In the genomic region with DNA sequence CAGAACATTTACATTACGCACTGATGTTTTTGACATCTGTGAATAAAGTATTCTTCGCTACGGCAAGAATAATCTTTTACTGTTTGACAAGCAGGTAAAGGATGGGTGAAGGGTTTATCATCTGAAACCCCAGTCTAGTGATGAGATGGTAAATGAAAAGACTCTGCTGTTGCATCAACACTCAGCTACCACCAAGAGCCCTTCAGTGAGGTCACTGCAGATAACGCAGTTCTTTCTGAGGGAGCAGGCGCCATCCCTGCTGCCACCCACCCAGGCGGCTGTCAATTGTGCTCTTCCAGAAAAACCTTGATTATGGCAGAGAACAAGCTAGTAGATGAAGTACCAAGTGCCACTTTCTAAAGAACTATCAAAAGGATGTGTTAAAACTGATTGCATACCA, we compare ENCODE assay signal across 22 cellular contexts. TPM values are rescaled to one million over a fixed set of nuclear protein-coding genes. Genes with fewer than 3 reads are reported as not detected.
A peak's percentile ranks its signal among the peaks of the same experiment; 100 is the strongest.
DNase-seq lines count a peak whose midpoint lies in the region; ATAC-seq and TF ChIP-seq lines count a peak whose summit lies in the region.
"Had no signal": no experiment of that assay in that cellular context is flagged by ENCODE, and none has a peak within 500 bp of the region (broad histone marks: within the 10 kb centered on the region; RNA-seq: fewer than 3 reads in every experiment).

No MANE protein-coding gene starts in this region.

- no peak overlapping the region for H3K4me3 ChIP-seq in right cardiac atrium (ENCODE audit: low read length)
- H3K4me3 ChIP-seq in heart left ventricle, result no peak overlapping the region
- H3K4me3 ChIP-seq: GM23248, HAP-1, Peyer's patch, SJSA1 had no signal

- no peaks in the 10 kb centered on the region for H3K9me3 Mint-ChIP-seq in activated CD8-positive, alpha-beta T cell treated with anti-CD3 and anti-CD28 coated beads, Interleukin-2, amount 10 ng/mL, durations not matched to agents 7 days and 5 days (ENCODE audit: insufficient read depth)
- H3K9me3 Mint-ChIP-seq: CD14-positive monocyte, IgD-negative memory B cell had no signal

- no peak for TF ChIP-seq CTCF in heart left ventricle (IDR thresholded peaks at IDR 0.05)

- POLR2A ChIA-PET in activated CD8-positive, alpha-beta T cell treated with anti-CD3 and anti-CD28 coated beads, Interleukin-2, amount 10 ng/mL, durations not matched to agents 7 days and 5 days (lab: Charles Lee), result interaction anchor here (0.7 kb wide), 1 partner anchor 67 kb away, joined by 3 read pairs; no protein-coding TSS in a partner anchor

- CTCF ChIA-PET in activated CD8-positive, alpha-beta T cell treated with anti-CD3 and anti-CD28 coated beads, Interleukin-2, amount 10 ng/mL, durations not matched to agents 7 days and 5 days (lab: Charles Lee), result interaction anchor here (2.2 kb wide), 1 partner anchor 20 kb away, joined by 5 read pairs; no protein-coding TSS in a partner anchor

- peak; percentile 37 for DNase-seq in DMS53 (lab: John Stamatoyannopoulos, UW)
- no peak for DNase-seq in DMS53 treated with DMSO at 0.1 percent for 48 hours (lab: John Stamatoyannopoulos, UW; ENCODE audit: unreplicated experiment)
- no peak for DNase-seq in right cardiac atrium
- no peak for DNase-seq in heart left ventricle
- DNase-seq in NCI-H748 treated with DMSO at 0.1 percent for 48 hours (lab: John Stamatoyannopoulos, UW), result peak; percentile 11
- DNase-seq in activated CD8-positive, alpha-beta T cell treated with anti-CD3 and anti-CD28 coated beads, Interleukin-2, amount 10 ng/mL, durations not matched to agents 7 days and 5 days, result no peak
- no peak for DNase-seq in activated gamma-delta T cell (lab: John Stamatoyannopoulos, UW)
- DNase-seq in activated CD4-positive, alpha-beta T cell treated with anti-CD3 and anti-CD28 coated beads, Interleukin-2, amount 50 U/mL, for 4 hours, result no peak
- DNase-seq: 8988T, GF-D8, GM23248, Karpas-422, NCI-H1694 treated with DMSO at 0.1 percent for 48 hours, NCI-H524, Peyer's patch, T-helper 2 cell had no signal

- no peak overlapping the region for H3K27ac ChIP-seq in right cardiac atrium (ENCODE audit: low read length)
- no peak overlapping the region for H3K27ac ChIP-seq in heart left ventricle
- H3K27ac ChIP-seq: GM23248, Peyer's patch, SJSA1 had no signal

- peaks cover 0 to 99% (median 87%) of the 10 kb centered on the region in 9 donors for H3K36me3 ChIP-seq in heart left ventricle

- WGBS in right cardiac atrium, result 67% methylated on average over 6 of the region's 6 CpGs
- WGBS in heart left ventricle, 4 donors, result 76 to 88% (median 83%) methylated on average over 6 of the region's 6 CpGs

- intact Hi-C loops in right cardiac atrium (cut with DNase I), result no loop called here
- intact Hi-C loops in heart left ventricle (cut with DNase I), result no loop called here

- peaks cover 45% of the 10 kb centered on the region for H3K36me3 Mint-ChIP-seq in activated CD8-positive, alpha-beta T cell treated with anti-CD3 and anti-CD28 coated beads, Interleukin-2, amount 10 ng/mL, durations not matched to agents 7 days and 5 days (ENCODE audit: low read depth)

- no peaks in the 10 kb centered on the region for H3K27me3 Mint-ChIP-seq in activated CD8-positive, alpha-beta T cell treated with anti-CD3 and anti-CD28 coated beads, Interleukin-2, amount 10 ng/mL, durations not matched to agents 7 days and 5 days (ENCODE audit: low read depth)
- H3K27me3 Mint-ChIP-seq: IgD-negative memory B cell had no signal

- H3K4me1 ChIP-seq in right cardiac atrium (ENCODE audit: control insufficient read depth, insufficient read depth, low read length) (no peaks in the 10 kb centered on the region), heart left ventricle (no peaks in the 10 kb centered on the region)
- H3K4me1 ChIP-seq: Peyer's patch, SJSA1 had no signal

- H3K4me1 Mint-ChIP-seq in activated CD8-positive, alpha-beta T cell treated with anti-CD3 and anti-CD28 coated beads, Interleukin-2, amount 10 ng/mL, durations not matched to agents 7 days and 5 days (ENCODE audit: low read depth), result no peaks in the 10 kb centered on the region
- H3K4me1 Mint-ChIP-seq: CD14-positive monocyte, IgD-negative memory B cell had no signal

- ATAC-seq in right cardiac atrium (peak; percentile 45 to 60), heart left ventricle (no peak)
- no peak for ATAC-seq in activated CD8-positive, alpha-beta T cell treated with anti-CD3 and anti-CD28 coated beads, Interleukin-2, amount 10 ng/mL, durations not matched to agents 7 days and 5 days

- no peak overlapping the region for H3K27ac Mint-ChIP-seq in activated CD8-positive, alpha-beta T cell treated with anti-CD3 and anti-CD28 coated beads, Interleukin-2, amount 10 ng/mL, durations not matched to agents 7 days and 5 days
- H3K27ac Mint-ChIP-seq: CD14-positive monocyte, IgD-negative memory B cell had no signal

- H3K9me3 ChIP-seq in right cardiac atrium (ENCODE audit: control insufficient read depth, low read length) (no peaks in the 10 kb centered on the region), heart left ventricle (no peaks in the 10 kb centered on the region)
- H3K9me3 ChIP-seq: HAP-1, Peyer's patch, SJSA1 had no signal

- H3K4me3 Mint-ChIP-seq in activated CD8-positive, alpha-beta T cell treated with anti-CD3 and anti-CD28 coated beads, Interleukin-2, amount 10 ng/mL, durations not matched to agents 7 days and 5 days, result no peak overlapping the region
- H3K4me3 Mint-ChIP-seq: CD14-positive monocyte, IgD-negative memory B cell had no signal

- no peak for TF ChIP-seq POLR2A in heart left ventricle (IDR thresholded peaks at IDR 0.05)

- no peaks in the 10 kb centered on the region for H3K27me3 ChIP-seq in right cardiac atrium (ENCODE audit: control insufficient read depth, insufficient read depth)
- no peaks in the 10 kb centered on the region for H3K27me3 ChIP-seq in heart left ventricle
- H3K27me3 ChIP-seq: Peyer's patch, SJSA1 had no signal

RNA-seq across cellular contexts. Expression of gene ABCG8, which starts 58.7 kb away (rescaled TPM):
- total RNA-seq in right cardiac atrium (not detected), heart left ventricle (under 1 TPM in 1 of 9 donors, not detected in 8; 0.07 TPM)
- polyA plus RNA-seq in right cardiac atrium (not detected), heart left ventricle (not detected)
- not detected for total RNA-seq in activated CD8-positive, alpha-beta T cell treated with anti-CD3 and anti-CD28 coated beads, Interleukin-2, amount 10 ng/mL, durations not matched to agents 7 days and 5 days
- total RNA-seq: GM23248, MCF 10A, SJSA1 had no signal
- polyA plus RNA-seq: AG04450, CD14-positive monocyte, IgD-negative memory B cell had no signal

RNA-seq across cellular contexts. Expression of gene ABCG5, which starts 58.9 kb away (rescaled TPM):
- not detected for total RNA-seq in right cardiac atrium
- not detected for polyA plus RNA-seq in right cardiac atrium
- not detected for total RNA-seq in heart left ventricle
- not detected for polyA plus RNA-seq in heart left ventricle
- total RNA-seq in activated CD8-positive, alpha-beta T cell treated with anti-CD3 and anti-CD28 coated beads, Interleukin-2, amount 10 ng/mL, durations not matched to agents 7 days and 5 days, result not detected
- total RNA-seq: GM23248, MCF 10A, SJSA1 had no signal
- polyA plus RNA-seq: AG04450, CD14-positive monocyte, GM23248, IgD-negative memory B cell had no signal

Comparison
In these comparisons a context has a peak if more than half of its experiments do, and no peak if none do; other contexts are left out.
1. DNase-seq: peak in DMS53 (single experiment) and NCI-H748 treated with DMSO at 0.1 percent for 48 hours (single experiment); none in DMS53 treated with DMSO at 0.1 percent for 48 hours (single experiment), right cardiac atrium (0 of 3), heart left ventricle (0 of 5), activated CD8-positive, alpha-beta T cell treated with anti-CD3 and anti-CD28 coated beads, Interleukin-2, amount 10 ng/mL, durations not matched to agents 7 days and 5 days (single experiment), activated gamma-delta T cell (single experiment) and activated CD4-positive, alpha-beta T cell treated with anti-CD3 and anti-CD28 coated beads, Interleukin-2, amount 50 U/mL, for 4 hours (0 of 2).
2. ATAC-seq: peak in right cardiac atrium (2 of 2); none in heart left ventricle (0 of 4) and activated CD8-positive, alpha-beta T cell treated with anti-CD3 and anti-CD28 coated beads, Interleukin-2, amount 10 ng/mL, durations not matched to agents 7 days and 5 days (single experiment).